Comparison of ENCODE assay signal across 18 cellular contexts in genomic region chr6:475341-475740, GRCh38.
DNase-seq lines count a peak whose midpoint lies in the region; ATAC-seq, FAIRE-seq and TF ChIP-seq lines count a peak whose summit lies in the region.
"Had no signal": no experiment of that assay in that cellular context is flagged by ENCODE, and none has a peak within 500 bp of the region (broad histone marks: within the 10 kb centered on the region; RNA-seq: fewer than 3 reads in every experiment).

No MANE protein-coding gene starts in this region.

- H3K36me3 Mint-ChIP-seq in CD4-positive, alpha-beta memory T cell: no peaks in the 10 kb centered on the region
- H3K36me3 Mint-ChIP-seq in T-helper 17 cell (ENCODE audit: low read depth) (no peaks in the 10 kb centered on the region), type B pancreatic cell (no peaks in the 10 kb centered on the region)

- H3K27me3 Mint-ChIP-seq in CD4-positive, alpha-beta memory T cell: no peaks in the 10 kb centered on the region
- peaks cover 1% of the 10 kb centered on the region for H3K27me3 Mint-ChIP-seq in T-helper 17 cell
- H3K27me3 Mint-ChIP-seq in type B pancreatic cell: peaks cover 15% of the 10 kb centered on the region

- CTCF ChIA-PET in CD4-positive, alpha-beta memory T cell (lab: Charles Lee; ENCODE audit: partially characterized antibody): interaction anchor here (1.0 to 2.6 kb wide), 4 partner anchors 14 to 286 kb away, joined by 3 to 9 read pairs (median 6); no protein-coding TSS in a partner anchor

- no peak overlapping the region for H3K4me3 ChIP-seq in CD4-positive, alpha-beta memory T cell (ENCODE audit: low read length in 2 of 2)
- H3K4me3 ChIP-seq: body of pancreas, coronary artery, gastrocnemius medialis, left lung, tibial nerve had no signal

- peaks cover 35 to 44% (median 38%) of the 10 kb centered on the region in 4 donors for H3K4me1 Mint-ChIP-seq in CD4-positive, alpha-beta memory T cell
- H3K4me1 Mint-ChIP-seq in T-helper 17 cell (peaks cover 32% of the 10 kb centered on the region), type B pancreatic cell (ENCODE audit: unreplicated experiment) (no peaks in the 10 kb centered on the region)

- no peak for TF ChIP-seq CTCF in type B pancreatic cell (conservative IDR thresholded peaks at IDR 0.05)

- H3K27ac ChIP-seq in CD4-positive, alpha-beta memory T cell (ENCODE audit: low read depth, low read length): no peak overlapping the region
- H3K27ac ChIP-seq: body of pancreas, C4-2B, coronary artery, gastrocnemius medialis, left lung, tibial nerve had no signal

- no peak for ATAC-seq in T-helper 17 cell
- ATAC-seq in GM18867 (IDR thresholded peaks at IDR 0.05; ENCODE audit: unreplicated experiment): no peak
- ATAC-seq: body of pancreas, gastrocnemius medialis had no signal

- no peaks in the 10 kb centered on the region for H3K9me3 ChIP-seq in CD4-positive, alpha-beta memory T cell (ENCODE audit: control insufficient read depth in 1 of 2, low read length in 2 of 2)
- no peaks in the 10 kb centered on the region for H3K9me3 ChIP-seq in T-helper 17 cell (ENCODE audit: control insufficient read depth, low read length, poor library complexity, severe bottlenecking)
- H3K9me3 ChIP-seq: body of pancreas, gastrocnemius medialis, left lung, tibial nerve had no signal

- H3K27ac Mint-ChIP-seq in CD4-positive, alpha-beta memory T cell: no peak overlapping the region
- H3K27ac Mint-ChIP-seq in T-helper 17 cell (peak overlapping the region; percentile 66), type B pancreatic cell (no peak overlapping the region)

- H3K27me3 ChIP-seq in CD4-positive, alpha-beta memory T cell (ENCODE audit: insufficient read depth, low read length): no peaks in the 10 kb centered on the region
- H3K27me3 ChIP-seq: body of pancreas, gastrocnemius medialis had no signal

- no peak for FAIRE-seq in H54 (lab: Jason Lieb, UNC)
- FAIRE-seq: endothelial cell of umbilical vein had no signal

- DNase-seq in NCI-H146 (lab: John Stamatoyannopoulos, UW): peak; percentile 21
- DNase-seq in NCI-H146 treated with DMSO at 0.1 percent for 48 hours (lab: John Stamatoyannopoulos, UW; ENCODE audit: unreplicated experiment): no peak
- DNase-seq in CD4-positive, alpha-beta memory T cell: no peak
- DNase-seq in T-helper 17 cell: no peak
- DNase-seq in left kidney (ENCODE audit: low read depth, low spot score): peak; percentile 12
- DNase-seq in type B pancreatic cell (ENCODE audit: extremely low spot score, unreplicated experiment): no peak
- no peak for DNase-seq in H54 (ENCODE audit: insufficient read length, low spot score)
- DNase-seq: DMS79 treated with DMSO at 0.1 percent for 48 hours, gastrocnemius medialis, IMR-90, NCI-H2171 had no signal

- peak overlapping the region in 7 of 8 donors; percentile 5 to 80 (median 55) for H3K4me3 Mint-ChIP-seq in CD4-positive, alpha-beta memory T cell
- peak overlapping the region; percentile 60 for H3K4me3 Mint-ChIP-seq in T-helper 17 cell
- H3K4me3 Mint-ChIP-seq in type B pancreatic cell: no peak overlapping the region

- TF ChIP-seq POLR2A in H54 (IDR thresholded peaks at IDR 0.05; ENCODE audit: low read depth, low read length): no peak

- no peaks in the 10 kb centered on the region for H3K36me3 ChIP-seq in CD4-positive, alpha-beta memory T cell (ENCODE audit: insufficient read depth, low read length)
- H3K36me3 ChIP-seq: gastrocnemius medialis, left lung, tibial nerve had no signal

- POLR2A ChIA-PET in CD4-positive, alpha-beta memory T cell (lab: Charles Lee; ENCODE audit: partially characterized antibody): interaction anchor here (0.8 to 3.5 kb wide), 10 partner anchors 9 to 83 kb away, joined by 3 to 23 read pairs (median 4); partner anchors contain the start of gene IRF4

- peaks cover 34% of the 10 kb centered on the region for H3K4me1 ChIP-seq in CD4-positive, alpha-beta memory T cell (ENCODE audit: insufficient read depth, low read length)
- H3K4me1 ChIP-seq: body of pancreas, gastrocnemius medialis, tibial nerve had no signal

- H3K9me3 Mint-ChIP-seq in CD4-positive, alpha-beta memory T cell: no peaks in the 10 kb centered on the region
- H3K9me3 Mint-ChIP-seq in type B pancreatic cell: no peaks in the 10 kb centered on the region

- intact Hi-C loops in CD4-positive, alpha-beta memory T cell (cut with micrococcal nuclease): loop anchor here (2.0 kb wide), 1 partner anchor 13 kb away; no protein-coding TSS in a partner anchor

Comparison
In these comparisons a context has a peak if more than half of its experiments do, and no peak if none do; other contexts are left out.
1. DNase-seq: peak in NCI-H146 (single experiment) and left kidney (single experiment); none in NCI-H146 treated with DMSO at 0.1 percent for 48 hours (single experiment), CD4-positive, alpha-beta memory T cell (0 of 5), T-helper 17 cell (0 of 3), type B pancreatic cell (single experiment) and H54 (single experiment).